Comparison of ENCODE assay signal across 2 cellular contexts in genomic region chr12:49792976-49793580, GRCh38.
TF ChIP-seq lines count a peak whose summit lies in the region.

No MANE protein-coding gene starts in this region.

TF ChIP-seq in SK-N-SH treated with all-trans-retinoic acid at 6 μM for 48 hours, 23 proteins besides CTCF, POLR2A, EP300 and RAD21 (continued from another document):
- TF ChIP-seq, protein P1, sequence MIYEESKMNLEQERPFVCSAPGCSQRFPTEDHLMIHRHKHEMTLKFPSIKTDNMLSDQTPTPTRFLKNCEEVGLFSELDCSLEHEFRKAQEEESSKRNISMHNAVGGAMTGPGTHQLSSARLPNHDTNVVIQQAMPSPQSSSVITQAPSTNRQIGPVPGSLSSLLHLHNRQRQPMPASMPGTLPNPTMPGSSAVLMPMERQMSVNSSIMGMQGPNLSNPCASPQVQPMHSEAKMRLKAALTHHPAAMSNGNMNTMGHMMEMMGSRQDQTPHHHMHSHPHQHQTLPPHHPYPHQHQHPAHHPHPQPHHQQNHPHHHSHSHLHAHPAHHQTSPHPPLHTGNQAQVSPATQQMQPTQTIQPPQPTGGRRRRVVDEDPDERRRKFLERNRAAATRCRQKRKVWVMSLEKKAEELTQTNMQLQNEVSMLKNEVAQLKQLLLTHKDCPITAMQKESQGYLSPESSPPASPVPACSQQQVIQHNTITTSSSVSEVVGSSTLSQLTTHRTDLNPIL (CRISPR knock-in tag; IDR thresholded peaks at IDR 0.05; ENCODE audit: low read depth): no peak
- TF ChIP-seq TCF4 (CRISPR knock-in tag; IDR thresholded peaks at IDR 0.05; ENCODE audit: borderline replicate concordance): no peak
- TF ChIP-seq ZC3H10 (CRISPR knock-in tag; IDR thresholded peaks at IDR 0.05): no peak
- TF ChIP-seq ZFP3 (CRISPR knock-in tag; IDR thresholded peaks at IDR 0.05): no peak
- no peak for TF ChIP-seq TSHZ2 (CRISPR knock-in tag; IDR thresholded peaks at IDR 0.05)
- TF ChIP-seq ESRRG (CRISPR knock-in tag; IDR thresholded peaks at IDR 0.05): no peak
- TF ChIP-seq CSRNP3 (CRISPR knock-in tag; IDR thresholded peaks at IDR 0.05): no peak
- TF ChIP-seq TOX (CRISPR knock-in tag; IDR thresholded peaks at IDR 0.05; ENCODE audit: borderline replicate concordance): no peak
- no peak for TF ChIP-seq SNAI2 (CRISPR knock-in tag; IDR thresholded peaks at IDR 0.05)
- no peak for TF ChIP-seq ZNF8 (CRISPR knock-in tag; IDR thresholded peaks at IDR 0.05)
- TF ChIP-seq BACH2 (CRISPR knock-in tag; IDR thresholded peaks at IDR 0.05; ENCODE audit: borderline replicate concordance): no peak
- TF ChIP-seq POU6F1 (CRISPR knock-in tag; IDR thresholded peaks at IDR 0.05; ENCODE audit: borderline replicate concordance, low read depth): no peak
- TF ChIP-seq, protein P2, sequence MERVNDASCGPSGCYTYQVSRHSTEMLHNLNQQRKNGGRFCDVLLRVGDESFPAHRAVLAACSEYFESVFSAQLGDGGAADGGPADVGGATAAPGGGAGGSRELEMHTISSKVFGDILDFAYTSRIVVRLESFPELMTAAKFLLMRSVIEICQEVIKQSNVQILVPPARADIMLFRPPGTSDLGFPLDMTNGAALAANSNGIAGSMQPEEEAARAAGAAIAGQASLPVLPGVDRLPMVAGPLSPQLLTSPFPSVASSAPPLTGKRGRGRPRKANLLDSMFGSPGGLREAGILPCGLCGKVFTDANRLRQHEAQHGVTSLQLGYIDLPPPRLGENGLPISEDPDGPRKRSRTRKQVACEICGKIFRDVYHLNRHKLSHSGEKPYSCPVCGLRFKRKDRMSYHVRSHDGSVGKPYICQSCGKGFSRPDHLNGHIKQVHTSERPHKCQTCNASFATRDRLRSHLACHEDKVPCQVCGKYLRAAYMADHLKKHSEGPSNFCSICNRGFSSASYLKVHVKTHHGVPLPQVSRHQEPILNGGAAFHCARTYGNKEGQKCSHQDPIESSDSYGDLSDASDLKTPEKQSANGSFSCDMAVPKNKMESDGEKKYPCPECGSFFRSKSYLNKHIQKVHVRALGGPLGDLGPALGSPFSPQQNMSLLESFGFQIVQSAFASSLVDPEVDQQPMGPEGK (CRISPR knock-in tag; IDR thresholded peaks at IDR 0.05; ENCODE audit: borderline replicate concordance): no peak
- TF ChIP-seq ZNF70 (CRISPR knock-in tag; IDR thresholded peaks at IDR 0.05): no peak
- no peak for TF ChIP-seq GLIS3 (CRISPR knock-in tag; IDR thresholded peaks at IDR 0.05)
- no peak for TF ChIP-seq PPARA (CRISPR knock-in tag; IDR thresholded peaks at IDR 0.05; ENCODE audit: borderline replicate concordance)
- TF ChIP-seq CSDC2 (CRISPR knock-in tag; IDR thresholded peaks at IDR 0.05): no peak
TF ChIP-seq in SK-N-SH treated with all-trans-retinoic acid at 6 μM for 48 hours: peak in this region for 0.

TF ChIP-seq in SK-N-SH, 30 proteins besides CTCF, POLR2A, EP300 and RAD21 (continued from another document):
- TF ChIP-seq, protein P3, sequence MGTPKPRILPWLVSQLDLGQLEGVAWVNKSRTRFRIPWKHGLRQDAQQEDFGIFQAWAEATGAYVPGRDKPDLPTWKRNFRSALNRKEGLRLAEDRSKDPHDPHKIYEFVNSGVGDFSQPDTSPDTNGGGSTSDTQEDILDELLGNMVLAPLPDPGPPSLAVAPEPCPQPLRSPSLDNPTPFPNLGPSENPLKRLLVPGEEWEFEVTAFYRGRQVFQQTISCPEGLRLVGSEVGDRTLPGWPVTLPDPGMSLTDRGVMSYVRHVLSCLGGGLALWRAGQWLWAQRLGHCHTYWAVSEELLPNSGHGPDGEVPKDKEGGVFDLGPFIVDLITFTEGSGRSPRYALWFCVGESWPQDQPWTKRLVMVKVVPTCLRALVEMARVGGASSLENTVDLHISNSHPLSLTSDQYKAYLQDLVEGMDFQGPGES (IDR thresholded peaks at IDR 0.05; ENCODE audit: low read depth, low read length): no peak
- TF ChIP-seq RFX5 (IDR thresholded peaks at IDR 0.05; ENCODE audit: low read length) (no peak), YY1 (IDR thresholded peaks at IDR 0.05; ENCODE audit: low read depth) (no peak), MAX (IDR thresholded peaks at IDR 0.05; ENCODE audit: low read depth) (no peak), NFIC (IDR thresholded peaks at IDR 0.05; ENCODE audit: borderline replicate concordance) (no peak), TEAD4 (IDR thresholded peaks at IDR 0.05; ENCODE audit: borderline replicate concordance, insufficient read depth) (no peak), SIN3A (IDR thresholded peaks at IDR 0.05; ENCODE audit: borderline replicate concordance, low read depth, low read length) (no peak)
- TF ChIP-seq, protein P4, sequence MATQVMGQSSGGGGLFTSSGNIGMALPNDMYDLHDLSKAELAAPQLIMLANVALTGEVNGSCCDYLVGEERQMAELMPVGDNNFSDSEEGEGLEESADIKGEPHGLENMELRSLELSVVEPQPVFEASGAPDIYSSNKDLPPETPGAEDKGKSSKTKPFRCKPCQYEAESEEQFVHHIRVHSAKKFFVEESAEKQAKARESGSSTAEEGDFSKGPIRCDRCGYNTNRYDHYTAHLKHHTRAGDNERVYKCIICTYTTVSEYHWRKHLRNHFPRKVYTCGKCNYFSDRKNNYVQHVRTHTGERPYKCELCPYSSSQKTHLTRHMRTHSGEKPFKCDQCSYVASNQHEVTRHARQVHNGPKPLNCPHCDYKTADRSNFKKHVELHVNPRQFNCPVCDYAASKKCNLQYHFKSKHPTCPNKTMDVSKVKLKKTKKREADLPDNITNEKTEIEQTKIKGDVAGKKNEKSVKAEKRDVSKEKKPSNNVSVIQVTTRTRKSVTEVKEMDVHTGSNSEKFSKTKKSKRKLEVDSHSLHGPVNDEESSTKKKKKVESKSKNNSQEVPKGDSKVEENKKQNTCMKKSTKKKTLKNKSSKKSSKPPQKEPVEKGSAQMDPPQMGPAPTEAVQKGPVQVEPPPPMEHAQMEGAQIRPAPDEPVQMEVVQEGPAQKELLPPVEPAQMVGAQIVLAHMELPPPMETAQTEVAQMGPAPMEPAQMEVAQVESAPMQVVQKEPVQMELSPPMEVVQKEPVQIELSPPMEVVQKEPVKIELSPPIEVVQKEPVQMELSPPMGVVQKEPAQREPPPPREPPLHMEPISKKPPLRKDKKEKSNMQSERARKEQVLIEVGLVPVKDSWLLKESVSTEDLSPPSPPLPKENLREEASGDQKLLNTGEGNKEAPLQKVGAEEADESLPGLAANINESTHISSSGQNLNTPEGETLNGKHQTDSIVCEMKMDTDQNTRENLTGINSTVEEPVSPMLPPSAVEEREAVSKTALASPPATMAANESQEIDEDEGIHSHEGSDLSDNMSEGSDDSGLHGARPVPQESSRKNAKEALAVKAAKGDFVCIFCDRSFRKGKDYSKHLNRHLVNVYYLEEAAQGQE (IDR thresholded peaks at IDR 0.05; ENCODE audit: low read depth, low read length): no peak
TF ChIP-seq in SK-N-SH: peak in this region for 0.
